In genomic region chr6:87869064-87869685, GRCh38 we compare ENCODE assay signal across 22 cellular contexts.
DNase-seq lines count a peak whose midpoint lies in the region; ATAC-seq, FAIRE-seq and TF ChIP-seq lines count a peak whose summit lies in the region.
"Had no signal": no experiment of that assay in that cellular context is flagged by ENCODE, and none has a peak within 500 bp of the region (broad histone marks: within the 10 kb centered on the region; RNA-seq: fewer than 3 reads in every experiment).

No MANE protein-coding gene starts in this region.

- no peak for TF ChIP-seq POLR2A in K562 (conservative IDR thresholded peaks at IDR 0.05)

- H3K27me3 ChIP-seq in DND-41 (ENCODE audit: insufficient read depth, low read length, poor library complexity) (no peaks in the 10 kb centered on the region), K562 (ENCODE audit: control insufficient read depth in 2 of 2, insufficient read depth in 2 of 2, low read length in 2 of 2) (peaks cover 7 to 24% of the 10 kb centered on the region in 2 experiments; a peak in 4 of 5 replicates)
- H3K27me3 ChIP-seq: BLaER1 had no signal

- no peaks in the 10 kb centered on the region for H3K9me2 ChIP-seq in OCI-LY7 (ENCODE audit: insufficient read depth, low read length)

- H3K4me3 ChIP-seq in DND-41 (ENCODE audit: low read depth in 1 of 2, low read length in 2 of 2) (no peak overlapping the region), OCI-LY7 (ENCODE audit: low read depth, low read length, poor library complexity, severe bottlenecking) (no peak overlapping the region), K562 (no peak overlapping the region)
- H3K4me3 ChIP-seq: BLaER1, HAP-1 had no signal

- FAIRE-seq in K562 (lab: Jason Lieb, UNC): no peak
- FAIRE-seq: GM12891, GM18507, H54 had no signal

- POLR2A ChIA-PET in OCI-LY7 (lab: Charles Lee): interaction anchor here (0.6 to 1.2 kb wide), 3 partner anchors 8 to 114 kb away, joined by 3 to 6 read pairs (median 4); no protein-coding TSS in a partner anchor
- POLR2A ChIA-PET in K562 (lab: Yijun Ruan, JAX): no interaction called here

- no peak for TF ChIP-seq RAD21 in K562 (CRISPR knock-in tag; conservative IDR thresholded peaks at IDR 0.05 in 1 of 2, IDR thresholded peaks at IDR 0.05 in 1 of 2)

- CTCF ChIA-PET in OCI-LY7 (lab: Charles Lee; ENCODE audit: unreplicated experiment): no interaction called here
- CTCF ChIA-PET in K562 (lab: Yijun Ruan, JAX; ENCODE audit: low intra/inter-chr PET ratio): no interaction called here

- H3K36me3 ChIP-seq in DND-41 (ENCODE audit: insufficient read depth, low read length) (no peaks in the 10 kb centered on the region), OCI-LY7 (ENCODE audit: insufficient read depth, low read length) (no peaks in the 10 kb centered on the region; the same call in 1 of the 2 replicates), K562 (ENCODE audit: control insufficient read depth, insufficient read depth, low read length) (no peaks in the 10 kb centered on the region)
- H3K36me3 ChIP-seq: BLaER1, HAP-1 had no signal

- DNase-seq in DND-41: peak; percentile 5
- DNase-seq in ELF-1 (ENCODE audit: low read depth, low spot score): peak; percentile 7
- no peak for DNase-seq in OCI-LY7 (ENCODE audit: low spot score)
- DNase-seq in K562 (ENCODE audit: extremely low read depth in 1 of 4, low spot score in 3 of 4): peak in 2 of 4 experiments; percentile 4 to 9
- no peak for DNase-seq in ACHN
- no peak for DNase-seq in NCI-H128 (lab: John Stamatoyannopoulos, UW; ENCODE audit: unreplicated experiment)
- no peak for DNase-seq in globus pallidus (ENCODE audit: low spot score)
- DNase-seq in NCI-H2107 (lab: John Stamatoyannopoulos, UW): no peak
- DNase-seq: Caco-2; CD4-positive, CD25-positive, alpha-beta regulatory T cell; CD8-positive, alpha-beta T cell; DMS153; EL; GF-D8; GOT3; HFFc6 had no signal

- H4K20me1 ChIP-seq in DND-41 (ENCODE audit: insufficient read depth, low read length): no peaks in the 10 kb centered on the region
- no peaks in the 10 kb centered on the region for H4K20me1 ChIP-seq in OCI-LY7 (ENCODE audit: insufficient read depth, low read length)
- H4K20me1 ChIP-seq in K562 (replicated peaks; ENCODE audit: control insufficient read depth, insufficient read depth, low read length): no peaks in the 10 kb centered on the region
- H4K20me1 ChIP-seq: BLaER1 had no signal

- no peak for TF ChIP-seq EP300 in K562 (IDR thresholded peaks at IDR 0.05; ENCODE audit: low read length)

- 10% methylated on average over 4 of the region's 4 CpGs for WGBS in K562 (ENCODE audit: insufficient coverage, low coverage, missing lambda C conversion rate)

- in situ Hi-C loops in K562 (cut with MboI) (no loop called here), ACHN (cut with HindIII; ENCODE audit: low pct_ligation_motif_present, low pct_unique_long_range_greater_than_20kb, low sequenced_read_pairs) (no loop called here)

- H3K4me1 ChIP-seq in DND-41 (ENCODE audit: insufficient read depth, low read length): no peaks in the 10 kb centered on the region
- peaks cover 50% of the 10 kb centered on the region for H3K4me1 ChIP-seq in OCI-LY7 (ENCODE audit: insufficient read depth, low read length, poor library complexity, severe bottlenecking)
- no peaks in the 10 kb centered on the region; a peak in 2 of 5 replicates for H3K4me1 ChIP-seq in K562 (replicated peaks in 1 of 2; ENCODE audit: control insufficient read depth in 2 of 2, insufficient read depth in 2 of 2, low read length in 2 of 2)
- H3K4me1 ChIP-seq: BLaER1, HAP-1 had no signal

- H3K79me2 ChIP-seq in DND-41 (ENCODE audit: insufficient read depth, low read length) (no peaks in the 10 kb centered on the region), OCI-LY7 (ENCODE audit: insufficient read depth, low read depth, low read length) (no peaks in the 10 kb centered on the region), K562 (ENCODE audit: control insufficient read depth, insufficient read depth, low read length) (no peaks in the 10 kb centered on the region)

- H3K9me3 ChIP-seq in DND-41 (ENCODE audit: insufficient read depth, low read length, severe bottlenecking): no peaks in the 10 kb centered on the region
- no peaks in the 10 kb centered on the region; the same call in 1 of the 2 replicates for H3K9me3 ChIP-seq in OCI-LY7 (ENCODE audit: low read length)
- H3K9me3 ChIP-seq in K562 (replicated peaks; ENCODE audit: control insufficient read depth, insufficient read depth, low read depth, low read length): no peaks in the 10 kb centered on the region
- H3K9me3 ChIP-seq: BLaER1, Caco-2, HAP-1 had no signal

- H3K9ac ChIP-seq in DND-41 (ENCODE audit: low read depth, low read length) (no peak overlapping the region), K562 (ENCODE audit: insufficient read depth in 1 of 2, low read depth in 2 of 2, low read length in 2 of 2) (no peak overlapping the region)
- H3K9ac ChIP-seq: BLaER1 had no signal

- intact Hi-C loops in OCI-LY7 (cut with micrococcal nuclease; ENCODE audit: unreplicated experiment) (no loop called here), K562 (cut with micrococcal nuclease) (no loop called here)

- ATAC-seq in DND-41 (ENCODE audit: insufficient read depth, low read depth) (no peak), K562 (peak; percentile 58)
- ATAC-seq: CD8-positive, alpha-beta T cell had no signal

- H2AFZ ChIP-seq in DND-41 (ENCODE audit: low read depth, low read length) (no peak overlapping the region), OCI-LY7 (ENCODE audit: low read length) (peak overlapping the region; percentile 18; the same call in 1 of the 2 replicates), K562 (ENCODE audit: low read depth, low read length) (no peak overlapping the region)

- H3K4me2 ChIP-seq in DND-41 (ENCODE audit: insufficient read depth, low read length) (no peak overlapping the region), OCI-LY7 (ENCODE audit: low read length) (no peak overlapping the region), K562 (ENCODE audit: insufficient read depth, low read length) (no peak overlapping the region)
- H3K4me2 ChIP-seq: BLaER1 had no signal

- BruUV-seq in OCI-LY7 (replicated peaks; lab: Mats Ljungman, UMichigan) (no TSS peak), K562 (replicated peaks; lab: Mats Ljungman, UMichigan) (no TSS peak)

- no peak overlapping the region for H3K27ac ChIP-seq in DND-41 (ENCODE audit: low read length)
- no peak overlapping the region for H3K27ac ChIP-seq in OCI-LY7 (ENCODE audit: low read depth, low read length, poor library complexity, severe bottlenecking)
- no peak overlapping the region for H3K27ac ChIP-seq in K562 (ENCODE audit: extremely low read depth, low read depth, low read length)
- H3K27ac ChIP-seq: BLaER1, C4-2B had no signal

- TF ChIP-seq CTCF in DND-41 (IDR thresholded peaks at IDR 0.05; ENCODE audit: borderline replicate concordance, extremely low read depth, low read length, poor library complexity, severe bottlenecking) (no peak), OCI-LY7 (conservative IDR thresholded peaks at IDR 0.05; ENCODE audit: low read length) (peak; percentile 31; the same call in 1 of the 2 replicates), K562 (IDR thresholded peaks at IDR 0.05 in 2 of 3, conservative IDR thresholded peaks at IDR 0.05 in 1 of 3; ENCODE audit: insufficient read depth in 2 of 3, low read depth in 1 of 3, low read length in 3 of 3) (0 out of 6 replicates have a peak, but pooled peaks of 1 of the 3 experiments have one; percentile 8)

- H3K9me1 ChIP-seq in K562 (ENCODE audit: control insufficient read depth, insufficient read depth, low read length): no peaks in the 10 kb centered on the region

TF ChIP-seq in K562, 482 proteins besides CTCF, POLR2A, EP300 and RAD21:
- 0 out of 2 replicates have a peak, but pooled peaks have one; percentile 24 for TF ChIP-seq GABPA (tag; conservative IDR thresholded peaks at IDR 0.05; ENCODE audit: low read depth)
- peak in 1 of 2 experiments; percentile 30; a peak in 1 of 4 replicates for TF ChIP-seq TEAD1 (CRISPR knock-in tag; IDR thresholded peaks at IDR 0.05)
- peak; percentile 14; the same call in 1 of the 2 replicates for TF ChIP-seq ATF3 (IDR thresholded peaks at IDR 0.05)
- TF ChIP-seq ATF3 (CRISPR knock-in tag; conservative IDR thresholded peaks at IDR 0.05): no peak
- TF ChIP-seq ATF4 (CRISPR knock-in tag; IDR thresholded peaks at IDR 0.05): no peak
- TF ChIP-seq ZNF347 (CRISPR knock-in tag; IDR thresholded peaks at IDR 0.05; ENCODE audit: low read depth): no peak
- TF ChIP-seq CEBPG (CRISPR knock-in tag; IDR thresholded peaks at IDR 0.05): peak; percentile 45; the same call in 1 of the 2 replicates
- no peak; a peak in 1 of 4 replicates for TF ChIP-seq CEBPG (tag; conservative IDR thresholded peaks at IDR 0.05 in 1 of 2, IDR thresholded peaks at IDR 0.05 in 1 of 2)
- TF ChIP-seq IRF2 (CRISPR knock-in tag; IDR thresholded peaks at IDR 0.05): no peak

Comparison
In these comparisons a context has a peak if more than half of its experiments do, and no peak if none do; other contexts are left out.
1. DNase-seq: peak in DND-41 (single experiment) and ELF-1 (single experiment); none in OCI-LY7 (single experiment), ACHN (single experiment), NCI-H128 (single experiment), globus pallidus (single experiment) and NCI-H2107 (single experiment).